9 cellular contexts compared by ENCODE assay signal in genomic region chr1:154221815-154222081, GRCh38. TPM values are rescaled to one million over a fixed set of nuclear protein-coding genes. Genes with fewer than 3 reads are reported as not detected.
DNase-seq lines count a peak whose midpoint lies in the region; ATAC-seq, FAIRE-seq and TF ChIP-seq lines count a peak whose summit lies in the region.
"Had no signal": no experiment of that assay in that cellular context is flagged by ENCODE, and none has a peak within 500 bp of the region (broad histone marks: within the 10 kb centered on the region; RNA-seq: fewer than 3 reads in every experiment).

No MANE protein-coding gene starts in this region.

- H3K27ac ChIP-seq in BLaER1 treated with 17β-estradiol and CSF1 and Interleukin-3, amounts not matched to agents 10 nM and 100 nM, result peak overlapping the region; percentile 94 to 100 (median 97)
- H3K27ac ChIP-seq in HepG2 (ENCODE audit: extremely low read length, insufficient read depth, low read length) (peak overlapping the region; percentile 80), tibial nerve (peak overlapping the region; percentile 98 to 99 (median 98))

- no peaks in the 10 kb centered on the region for H3K27me3 ChIP-seq in BLaER1 treated with 17β-estradiol and CSF1 and Interleukin-3, amounts not matched to agents 10 nM and 100 nM
- H3K27me3 ChIP-seq in HepG2 (ENCODE audit: control insufficient read depth in 1 of 2, insufficient read depth in 2 of 2, low read length in 2 of 2) (no peaks in the 10 kb centered on the region; a peak in 1 of 5 replicates), tibial nerve (no peaks in the 10 kb centered on the region)

- 0% methylated on average over 2 of the region's 2 CpGs for WGBS in HepG2 (ENCODE audit: low lambda C conversion rate)
- 0 to 2% methylated on average over 2 of the region's 2 CpGs for WGBS in tibial nerve, 2 donors

- BruUV-seq in HepG2 (replicated peaks; lab: Mats Ljungman, UMichigan), result no TSS peak

- ATAC-seq in HepG2 (no peak), HG02884 (IDR thresholded peaks at IDR 0.05; ENCODE audit: unreplicated experiment) (no peak)

- POLR2A ChIA-PET in HepG2 (lab: Yijun Ruan, JAX), result interaction anchor here (0.8 to 0.9 kb wide), 2 partner anchors 112 to 244 kb away, joined by 3 read pairs; partner anchors contain the start of gene JTB
- POLR2A ChIA-PET in HEK293T (lab: Yijun Ruan, JAX), result interaction anchor here (1.3 to 2.3 kb wide), 3 partner anchors 12 to 39 kb away, joined by 5 to 14 read pairs (median 6); no protein-coding TSS in a partner anchor

- no peaks in the 10 kb centered on the region for H3K27me3 Mint-ChIP-seq in IgD-negative memory B cell

- TF ChIP-seq CTCF in astrocyte of the spinal cord (IDR thresholded peaks at IDR 0.05; ENCODE audit: low read depth, low read length) (no peak), HepG2 (CRISPR knock-in tag; IDR thresholded peaks at IDR 0.05) (no peak), tibial nerve (IDR thresholded peaks at IDR 0.05) (no peak)

- peaks cover 1% of the 10 kb centered on the region for H3K36me3 Mint-ChIP-seq in IgD-negative memory B cell

- FAIRE-seq in HepG2 (lab: Jason Lieb, UNC), result no peak

- peak overlapping the region; percentile 71 to 92 (median 82) for H3K4me3 ChIP-seq in BLaER1 treated with 17β-estradiol and CSF1 and Interleukin-3, amounts not matched to agents 10 nM and 100 nM
- H3K4me3 ChIP-seq in astrocyte of the spinal cord (ENCODE audit: low read depth, low read length) (peak overlapping the region; percentile 91), HepG2 (replicated peaks in 1 of 3; ENCODE audit: insufficient read depth in 1 of 3, low read depth in 2 of 3, low read length in 3 of 3) (peak overlapping the region; percentile 76 to 96 (median 89)), tibial nerve (peak overlapping the region; percentile 81 to 98 (median 90))

- H2AFZ ChIP-seq in HepG2 (ENCODE audit: low read length), result no peak overlapping the region

- peaks cover 45 to 77% (median 61%) of the 10 kb centered on the region in 11 experiments for H4K20me1 ChIP-seq in BLaER1 treated with 17β-estradiol and CSF1 and Interleukin-3, amounts not matched to agents 10 nM and 100 nM
- H4K20me1 ChIP-seq in HepG2 (ENCODE audit: insufficient read depth, low read length), result peaks cover 28% of the 10 kb centered on the region

- TF ChIP-seq EP300 in HepG2 (IDR thresholded peaks at IDR 0.05; ENCODE audit: low read depth in 2 of 2, low read length in 2 of 2) (no peak), HepG2 (CRISPR knock-in tag; IDR thresholded peaks at IDR 0.05; ENCODE audit: borderline replicate concordance) (no peak), tibial nerve (IDR thresholded peaks at IDR 0.05) (peak in 1 of 2 donors; percentile 3)

- TF ChIP-seq POLR2A in HepG2 (IDR thresholded peaks at IDR 0.05; ENCODE audit: insufficient read depth in 1 of 2, low read depth in 2 of 2, low read length in 2 of 2), result no peak
- no peak for TF ChIP-seq POLR2A in tibial nerve (IDR thresholded peaks at IDR 0.05)

- H3K4me3 Mint-ChIP-seq in IgD-negative memory B cell, result peak overlapping the region; percentile 84 to 99 (median 96)

- H3K4me1 ChIP-seq in BLaER1 treated with 17β-estradiol and CSF1 and Interleukin-3, amounts not matched to agents 10 nM and 100 nM, result peaks cover 28 to 62% (median 47%) of the 10 kb centered on the region in 10 experiments
- H3K4me1 ChIP-seq in HepG2 (ENCODE audit: insufficient read depth, low read length) (peaks cover 75% of the 10 kb centered on the region), tibial nerve (peaks cover 5 to 72% (median 39%) of the 10 kb centered on the region in 4 donors)

- peak overlapping the region; percentile 90 to 96 (median 93) for H3K27ac Mint-ChIP-seq in IgD-negative memory B cell

- peak overlapping the region; percentile 84 to 95 (median 92) for H3K4me2 ChIP-seq in BLaER1 treated with 17β-estradiol and CSF1 and Interleukin-3, amounts not matched to agents 10 nM and 100 nM
- H3K4me2 ChIP-seq in HepG2 (ENCODE audit: low read depth, low read length), result peak overlapping the region; percentile 76

- peaks cover 36 to 57% (median 48%) of the 10 kb centered on the region in 3 donors for H3K4me1 Mint-ChIP-seq in IgD-negative memory B cell

- intact Hi-C loops in HepG2 (cut with micrococcal nuclease; ENCODE audit: unreplicated experiment), result loop anchor here (2.0 kb wide), 1 partner anchor 15 kb away; no protein-coding TSS in a partner anchor

- H3K79me2 ChIP-seq in HepG2 (ENCODE audit: insufficient read depth, low read length), result peaks cover 90% of the 10 kb centered on the region

- no peaks in the 10 kb centered on the region for H3K9me3 ChIP-seq in BLaER1 treated with 17β-estradiol and CSF1 and Interleukin-3, amounts not matched to agents 10 nM and 100 nM (replicated peaks in 1 of 11)
- no peaks in the 10 kb centered on the region for H3K9me3 ChIP-seq in HepG2 (ENCODE audit: low read length)
- no peaks in the 10 kb centered on the region for H3K9me3 ChIP-seq in tibial nerve

- peak overlapping the region; percentile 91 to 100 (median 96) for H3K9ac ChIP-seq in BLaER1 treated with 17β-estradiol and CSF1 and Interleukin-3, amounts not matched to agents 10 nM and 100 nM
- peak overlapping the region; percentile 85 for H3K9ac ChIP-seq in HepG2 (ENCODE audit: insufficient read depth, low read depth, low read length)

- peaks cover 44 to 68% (median 53%) of the 10 kb centered on the region in 11 experiments for H3K36me3 ChIP-seq in BLaER1 treated with 17β-estradiol and CSF1 and Interleukin-3, amounts not matched to agents 10 nM and 100 nM
- H3K36me3 ChIP-seq in HepG2 (replicated peaks in 1 of 2; ENCODE audit: control insufficient read depth in 1 of 2, insufficient read depth in 2 of 2, low read length in 2 of 2) (peaks cover 8 to 37% of the 10 kb centered on the region in 2 experiments), tibial nerve (peaks cover 0 to 32% (median 0%) of the 10 kb centered on the region in 3 donors)

- in situ Hi-C loops in astrocyte of the spinal cord (cut with HindIII; ENCODE audit: low sequenced_read_pairs) (no loop called here), HepG2 (cut with HindIII; ENCODE audit: extremely low pct_ligation_motif_present, low pct_unique_long_range_greater_than_20kb) (no loop called here)

- CTCF ChIA-PET in HepG2 (lab: Yijun Ruan, JAX; ENCODE audit: low intra/inter-chr PET ratio, low total read pairs) (no interaction called here), HEK293T (lab: Yijun Ruan, JAX) (no interaction called here)

- peaks cover 0 to 1% (median 0%) of the 10 kb centered on the region in 3 donors for H3K9me3 Mint-ChIP-seq in IgD-negative memory B cell

- TF ChIP-seq RAD21 in HepG2 (CRISPR knock-in tag; IDR thresholded peaks at IDR 0.05), result no peak

- peak; percentile 79 for DNase-seq in astrocyte of the spinal cord (ENCODE audit: low read depth, low spot score)
- DNase-seq in HepG2 (ENCODE audit: low spot score), result peak; percentile 31
- DNase-seq in tibial nerve (ENCODE audit: low spot score in 2 of 2), result peak in 1 of 2 donors; percentile 6
- DNase-seq in NCI-H1048 (lab: John Stamatoyannopoulos, UW), result no peak
- no peak for DNase-seq in HEK293T (ENCODE audit: extremely low spot score)

RNA-seq across cellular contexts. Expression of gene UBAP2L, which starts 1.0 kb away (rescaled TPM):
- polyA plus RNA-seq in IgD-negative memory B cell, result 60.6 TPM
- 74.2 and 75.9 TPM in 2 replicates for total RNA-seq in HepG2 (2016; rRNA removed; fragmentation: Illumina TruSeq; extraction: Trizol)
- 32.2 and 32.3 TPM in 2 replicates for total RNA-seq in HepG2 (2016; cell fraction: cytosol; rRNA removed; fragmentation: Illumina TruSeq; extraction: Trizol; ENCODE audit: low read depth)
- 62.4 and 77.2 TPM in 2 replicates for total RNA-seq in HepG2 (2016; cell fraction: insoluble cytoplasmic fraction; rRNA removed; fragmentation: Illumina TruSeq; extraction: Trizol)
- total RNA-seq in HepG2 (2016; cell fraction: membrane; rRNA removed; fragmentation: Illumina TruSeq; extraction: Trizol), result 48.4 and 51.5 TPM in 2 replicates
- 90.2 and 98.9 TPM in 2 replicates for total RNA-seq in HepG2 (2016; cell fraction: nucleus; rRNA removed; fragmentation: Illumina TruSeq; extraction: Trizol)
- polyA plus RNA-seq in HepG2 (2011; rRNA removed), result 140 and 159 TPM in 2 replicates
- 59.5 and 64.7 TPM in 2 replicates for polyA plus RNA-seq in HepG2 (2011; cell fraction: cytosol; rRNA removed)
- 243 and 295 TPM in 2 replicates for polyA plus RNA-seq in HepG2 (2011; cell fraction: nucleus; rRNA removed)
- polyA plus RNA-seq in HepG2 (2012), result 73.3 and 82.5 TPM in 2 replicates
- polyA plus RNA-seq in HepG2 (2016; cell fraction: cytosol; fragmentation: Illumina TruSeq; extraction: Trizol; ENCODE audit: low read depth), result 27.7 and 30.6 TPM in 2 replicates
- polyA plus RNA-seq in HepG2 (2016; cell fraction: insoluble cytoplasmic fraction; fragmentation: Illumina TruSeq; extraction: Trizol; ENCODE audit: low read depth), result 83.4 and 108 TPM in 2 replicates
- polyA plus RNA-seq in HepG2 (2016; cell fraction: membrane; fragmentation: Illumina TruSeq; extraction: Trizol; ENCODE audit: low read depth), result 43.4 and 53.2 TPM in 2 replicates
- 205 and 223 TPM in 2 replicates for polyA plus RNA-seq in HepG2 (2016; cell fraction: nucleus; fragmentation: Illumina TruSeq; extraction: Trizol; ENCODE audit: insufficient read depth, low read depth)
- 231 and 359 TPM in 2 replicates for polyA minus RNA-seq in HepG2 (2011; rRNA and poly(A)+ RNA removed; ENCODE audit: low replicate concordance)
- 29.0 and 31.7 TPM in 2 replicates for polyA minus RNA-seq in HepG2 (2011; cell fraction: cytosol; rRNA and poly(A)+ RNA removed)
- 310 and 330 TPM in 2 replicates for polyA minus RNA-seq in HepG2 (2011; cell fraction: nucleus; rRNA and poly(A)+ RNA removed)
- total RNA-seq in tibial nerve, result 10 to 100 TPM; 43.5 to 68.2 (median 55.7) TPM

RNA-seq across cellular contexts. Expression of gene CFAP141, which starts 15.6 kb away (rescaled TPM):
- polyA plus RNA-seq in IgD-negative memory B cell, result not detected
- not detected in 2 replicates for total RNA-seq in HepG2 (2016; rRNA removed; fragmentation: Illumina TruSeq; extraction: Trizol)
- total RNA-seq in HepG2 (2016; cell fraction: cytosol; rRNA removed; fragmentation: Illumina TruSeq; extraction: Trizol; ENCODE audit: low read depth), result not detected in 2 replicates
- total RNA-seq in HepG2 (2016; cell fraction: insoluble cytoplasmic fraction; rRNA removed; fragmentation: Illumina TruSeq; extraction: Trizol), result not detected in 2 replicates
- total RNA-seq in HepG2 (2016; cell fraction: membrane; rRNA removed; fragmentation: Illumina TruSeq; extraction: Trizol), result not detected in 2 replicates
- total RNA-seq in HepG2 (2016; cell fraction: nucleus; rRNA removed; fragmentation: Illumina TruSeq; extraction: Trizol), result not detected in 2 replicates
- polyA plus RNA-seq in HepG2 (2011; rRNA removed), result not detected in 2 replicates
- not detected in 2 replicates for polyA plus RNA-seq in HepG2 (2011; cell fraction: cytosol; rRNA removed)
- polyA plus RNA-seq in HepG2 (2011; cell fraction: nucleus; rRNA removed), result not detected in 2 replicates
- polyA plus RNA-seq in HepG2 (2012), result not detected in 2 replicates
- polyA plus RNA-seq in HepG2 (2016; cell fraction: cytosol; fragmentation: Illumina TruSeq; extraction: Trizol; ENCODE audit: low read depth), result not detected in 2 replicates
- not detected in 2 replicates for polyA plus RNA-seq in HepG2 (2016; cell fraction: insoluble cytoplasmic fraction; fragmentation: Illumina TruSeq; extraction: Trizol; ENCODE audit: low read depth)
- not detected in 2 replicates for polyA plus RNA-seq in HepG2 (2016; cell fraction: membrane; fragmentation: Illumina TruSeq; extraction: Trizol; ENCODE audit: low read depth)
- polyA plus RNA-seq in HepG2 (2016; cell fraction: nucleus; fragmentation: Illumina TruSeq; extraction: Trizol; ENCODE audit: insufficient read depth, low read depth), result not detected in 2 replicates
- polyA minus RNA-seq in HepG2 (2011; rRNA and poly(A)+ RNA removed; ENCODE audit: low replicate concordance), result not detected in 2 replicates
- not detected in 2 replicates for polyA minus RNA-seq in HepG2 (2011; cell fraction: cytosol; rRNA and poly(A)+ RNA removed)
- polyA minus RNA-seq in HepG2 (2011; cell fraction: nucleus; rRNA and poly(A)+ RNA removed), result not detected in 2 replicates
- total RNA-seq in tibial nerve, result not detected
- total RNA-seq: NCI-H460 had no signal

RNA-seq across cellular contexts. Expression of gene TPM3, which starts 29.8 kb away (rescaled TPM):
- 878 TPM for polyA plus RNA-seq in IgD-negative memory B cell
- total RNA-seq in HepG2 (2016; rRNA removed; fragmentation: Illumina TruSeq; extraction: Trizol), result 307 and 481 TPM in 2 replicates
- 53.8 and 55.7 TPM in 2 replicates for total RNA-seq in HepG2 (2016; cell fraction: cytosol; rRNA removed; fragmentation: Illumina TruSeq; extraction: Trizol; ENCODE audit: low read depth)
- 323 and 475 TPM in 2 replicates for total RNA-seq in HepG2 (2016; cell fraction: insoluble cytoplasmic fraction; rRNA removed; fragmentation: Illumina TruSeq; extraction: Trizol)
- total RNA-seq in HepG2 (2016; cell fraction: membrane; rRNA removed; fragmentation: Illumina TruSeq; extraction: Trizol), result 138 and 148 TPM in 2 replicates
- total RNA-seq in HepG2 (2016; cell fraction: nucleus; rRNA removed; fragmentation: Illumina TruSeq; extraction: Trizol), result 108 and 115 TPM in 2 replicates
- polyA plus RNA-seq in HepG2 (2011; rRNA removed), result 131 and 160 TPM in 2 replicates
- polyA plus RNA-seq in HepG2 (2011; cell fraction: cytosol; rRNA removed), result 118 and 149 TPM in 2 replicates
- 45.9 and 62.4 TPM in 2 replicates for polyA plus RNA-seq in HepG2 (2011; cell fraction: nucleus; rRNA removed)
- polyA plus RNA-seq in HepG2 (2012), result 153 and 194 TPM in 2 replicates
- 89.5 and 101 TPM in 2 replicates for polyA plus RNA-seq in HepG2 (2016; cell fraction: cytosol; fragmentation: Illumina TruSeq; extraction: Trizol; ENCODE audit: low read depth)
- polyA plus RNA-seq in HepG2 (2016; cell fraction: insoluble cytoplasmic fraction; fragmentation: Illumina TruSeq; extraction: Trizol; ENCODE audit: low read depth), result 611 and 615 TPM in 2 replicates
- 145 TPM in 2 replicates for polyA plus RNA-seq in HepG2 (2016; cell fraction: membrane; fragmentation: Illumina TruSeq; extraction: Trizol; ENCODE audit: low read depth)
- polyA plus RNA-seq in HepG2 (2016; cell fraction: nucleus; fragmentation: Illumina TruSeq; extraction: Trizol; ENCODE audit: insufficient read depth, low read depth), result 192 and 200 TPM in 2 replicates
- 66.0 and 182 TPM in 2 replicates for polyA minus RNA-seq in HepG2 (2011; rRNA and poly(A)+ RNA removed; ENCODE audit: low replicate concordance)
- polyA minus RNA-seq in HepG2 (2011; cell fraction: cytosol; rRNA and poly(A)+ RNA removed), result 56.6 and 67.6 TPM in 2 replicates
- polyA minus RNA-seq in HepG2 (2011; cell fraction: nucleus; rRNA and poly(A)+ RNA removed), result 52.8 and 54.2 TPM in 2 replicates
- 100 to 1,000 TPM; 170 to 251 (median 222) TPM for total RNA-seq in tibial nerve

RNA-seq across cellular contexts. Expression of gene HAX1, which starts 50.7 kb away (rescaled TPM):
- polyA plus RNA-seq in IgD-negative memory B cell (119 TPM), HepG2 (2011; rRNA removed) (120 and 128 TPM in 2 replicates)
- total RNA-seq in HepG2 (2016; rRNA removed; fragmentation: Illumina TruSeq; extraction: Trizol) (89.2 and 104 TPM in 2 replicates), tibial nerve (100 to 1,000 TPM in 3 of 4 donors, 10 to 100 TPM in 1; 93.9 to 120 (median 111) TPM)
- total RNA-seq in HepG2 (2016; cell fraction: cytosol; rRNA removed; fragmentation: Illumina TruSeq; extraction: Trizol; ENCODE audit: low read depth), result 42.6 and 45.4 TPM in 2 replicates
- 96.4 and 107 TPM in 2 replicates for total RNA-seq in HepG2 (2016; cell fraction: insoluble cytoplasmic fraction; rRNA removed; fragmentation: Illumina TruSeq; extraction: Trizol)
- 89.9 and 90.2 TPM in 2 replicates for total RNA-seq in HepG2 (2016; cell fraction: membrane; rRNA removed; fragmentation: Illumina TruSeq; extraction: Trizol)
- 50.1 and 56.3 TPM in 2 replicates for total RNA-seq in HepG2 (2016; cell fraction: nucleus; rRNA removed; fragmentation: Illumina TruSeq; extraction: Trizol)
- 106 TPM in 2 replicates for polyA plus RNA-seq in HepG2 (2011; cell fraction: cytosol; rRNA removed)
- 70.0 and 84.2 TPM in 2 replicates for polyA plus RNA-seq in HepG2 (2011; cell fraction: nucleus; rRNA removed)
- polyA plus RNA-seq in HepG2 (2012), result 64.9 and 90.6 TPM in 2 replicates
- polyA plus RNA-seq in HepG2 (2016; cell fraction: cytosol; fragmentation: Illumina TruSeq; extraction: Trizol; ENCODE audit: low read depth), result 44.0 and 44.7 TPM in 2 replicates
- 101 and 113 TPM in 2 replicates for polyA plus RNA-seq in HepG2 (2016; cell fraction: insoluble cytoplasmic fraction; fragmentation: Illumina TruSeq; extraction: Trizol; ENCODE audit: low read depth)
- 76.6 and 79.0 TPM in 2 replicates for polyA plus RNA-seq in HepG2 (2016; cell fraction: membrane; fragmentation: Illumina TruSeq; extraction: Trizol; ENCODE audit: low read depth)
- 86.4 and 97.4 TPM in 2 replicates for polyA plus RNA-seq in HepG2 (2016; cell fraction: nucleus; fragmentation: Illumina TruSeq; extraction: Trizol; ENCODE audit: insufficient read depth, low read depth)
- 75.0 and 215 TPM in 2 replicates for polyA minus RNA-seq in HepG2 (2011; rRNA and poly(A)+ RNA removed; ENCODE audit: low replicate concordance)
- 29.9 and 30.5 TPM in 2 replicates for polyA minus RNA-seq in HepG2 (2011; cell fraction: cytosol; rRNA and poly(A)+ RNA removed)
- polyA minus RNA-seq in HepG2 (2011; cell fraction: nucleus; rRNA and poly(A)+ RNA removed), result 16.0 and 25.0 TPM in 2 replicates

Comparison
In these comparisons a context has a peak if more than half of its experiments do, and no peak if none do; other contexts are left out.
1. DNase-seq: peak in astrocyte of the spinal cord (single experiment) and HepG2 (single experiment); none in NCI-H1048 (single experiment) and HEK293T (single experiment).
2. Peak in every context shown above with its lines, with median percentiles within 50 percentile points of each other: H3K27ac ChIP-seq and H3K4me3 ChIP-seq.